ENCODE assay signal across 8 cellular contexts in genomic region chr2:169824373-169825333, GRCh38. TPM values are rescaled to one million over a fixed set of nuclear protein-coding genes. Genes with fewer than 3 reads are reported as not detected.
DNase-seq lines count a peak whose midpoint lies in the region; ATAC-seq, FAIRE-seq and TF ChIP-seq lines count a peak whose summit lies in the region.

TSS of gene METTL5 (minus strand) at chr2:169824905. CDS start at chr2:169824597, 308 bp downstream.

- TF ChIP-seq CTCF in astrocyte (IDR thresholded peaks at IDR 0.05; ENCODE audit: insufficient read depth, low read depth, low read length): peak; percentile 58

- H3K4me1 ChIP-seq in astrocyte (ENCODE audit: insufficient read depth, low read length) (peaks cover 13% of the 10 kb centered on the region), rectal smooth muscle tissue (ENCODE audit: control insufficient read depth, insufficient read depth, low read length) (peaks cover 6% of the 10 kb centered on the region)

- peak within 1 kb of the TSS; percentile 1 for H3K27ac Mint-ChIP-seq in astrocyte (ENCODE audit: unreplicated experiment)

- H3K4me3 ChIP-seq in astrocyte (ENCODE audit: insufficient read depth, low read depth, low read length): peak within 1 kb of the TSS; percentile 76
- peak within 1 kb of the TSS; percentile 84 for H3K4me3 ChIP-seq in rectal smooth muscle tissue (ENCODE audit: low read length)

- H3K27me3 ChIP-seq in astrocyte (ENCODE audit: insufficient read depth, low read length) (no peaks in the 10 kb centered on the region), rectal smooth muscle tissue (ENCODE audit: control insufficient read depth, insufficient read depth, low read length) (no peaks in the 10 kb centered on the region)

- peak within 1 kb of the TSS; percentile 93 for H3K4me2 ChIP-seq in astrocyte (ENCODE audit: low read length)

- peak within 1 kb of the TSS; percentile 96 for H2AFZ ChIP-seq in astrocyte (ENCODE audit: low read depth, low read length)

- no peaks in the 10 kb centered on the region for H3K36me3 ChIP-seq in astrocyte (ENCODE audit: insufficient read depth, low read length)
- H3K36me3 ChIP-seq in rectal smooth muscle tissue (ENCODE audit: control insufficient read depth, insufficient read depth, low read length): no peaks in the 10 kb centered on the region

- DNase-seq in NCI-H1694 treated with DMSO at 0.1 percent for 48 hours (lab: John Stamatoyannopoulos, UW) (peak; percentile 42), T-helper 22 cell (ENCODE audit: low read depth) (peak; percentile 53), astrocyte (ENCODE audit: low read depth) (peak; percentile 52), hepatic stellate cell (ENCODE audit: low spot score) (peak; percentile 84)

- H3K27me3 Mint-ChIP-seq in astrocyte (ENCODE audit: low read depth, unreplicated experiment): no peaks in the 10 kb centered on the region

- H3K4me3 Mint-ChIP-seq in astrocyte (ENCODE audit: unreplicated experiment): peak within 1 kb of the TSS; percentile 88

- no peaks in the 10 kb centered on the region for H3K9me3 ChIP-seq in astrocyte (ENCODE audit: insufficient read depth, low read depth, low read length)

- H3K9me3 Mint-ChIP-seq in astrocyte (ENCODE audit: unreplicated experiment): no peaks in the 10 kb centered on the region

- H3K36me3 Mint-ChIP-seq in astrocyte (ENCODE audit: low read depth, unreplicated experiment): no peaks in the 10 kb centered on the region

- H3K27ac ChIP-seq in astrocyte (ENCODE audit: low read depth, low read length) (peak within 1 kb of the TSS; percentile 72), rectal smooth muscle tissue (ENCODE audit: low read depth, low read length) (peak within 1 kb of the TSS; percentile 60)

- peaks cover 54% of the 10 kb centered on the region for H3K79me2 ChIP-seq in astrocyte (ENCODE audit: insufficient read depth, low read length)

- ATAC-seq in GM18498 (IDR thresholded peaks at IDR 0.05; ENCODE audit: unreplicated experiment) (peak; percentile 61), HG02884 (IDR thresholded peaks at IDR 0.05; ENCODE audit: unreplicated experiment) (peak; percentile 56), GM18870 (IDR thresholded peaks at IDR 0.05; ENCODE audit: unreplicated experiment) (no peak)

- H4K20me1 ChIP-seq in astrocyte (ENCODE audit: insufficient read depth, low read length): peaks cover 17% of the 10 kb centered on the region

- no peak for FAIRE-seq in astrocyte (lab: Jason Lieb, UNC)

- H3K4me1 Mint-ChIP-seq in astrocyte (ENCODE audit: low read depth, unreplicated experiment): peaks cover 18% of the 10 kb centered on the region

- H3K9ac ChIP-seq in astrocyte (ENCODE audit: low read length) (peak within 1 kb of the TSS; percentile 84), rectal smooth muscle tissue (ENCODE audit: low read length) (peak within 1 kb of the TSS; percentile 59)

RNA-seq across cellular contexts. Expression of gene METTL5, which starts in this region (rescaled TPM):
- 52.3 and 55.7 TPM in 2 replicates for total RNA-seq in astrocyte
